In the genomic region with DNA sequence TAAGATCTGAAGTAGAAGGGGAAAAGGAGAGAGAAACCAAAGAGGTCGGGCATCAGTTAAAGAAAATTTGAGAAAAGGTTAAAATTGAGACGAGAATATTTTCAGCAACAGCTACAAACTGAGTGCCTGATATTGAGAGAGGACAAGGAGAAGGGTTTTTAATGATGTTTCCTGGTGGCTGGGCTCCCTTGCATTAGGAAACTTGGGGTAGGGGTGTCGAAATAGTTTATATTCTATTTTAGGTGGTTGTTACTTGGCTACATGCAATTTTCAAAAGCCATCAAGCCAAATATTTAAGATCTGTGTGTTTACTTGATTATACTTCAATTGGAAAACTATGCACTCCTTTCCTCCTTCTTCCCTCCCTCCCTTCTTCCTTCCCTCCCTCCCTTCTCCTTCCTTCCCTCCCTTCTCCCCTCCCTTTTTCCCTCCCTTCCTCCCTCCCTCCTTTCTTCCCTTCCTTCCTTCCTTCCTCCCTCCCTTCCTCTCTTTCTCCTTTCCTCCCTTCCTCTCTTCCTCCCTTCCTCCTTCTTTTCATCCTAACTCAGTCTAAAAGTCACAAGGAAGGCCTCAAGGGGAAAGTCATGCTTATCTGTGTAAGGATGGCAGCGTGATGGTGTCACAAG, we compare ENCODE assay signal across 22 cellular contexts. TPM values are rescaled to one million over a fixed set of nuclear protein-coding genes. Genes with fewer than 3 reads are reported as not detected.
"Had no signal": no experiment of that assay in that cellular context is flagged by ENCODE, and none has a peak within 500 bp of the region (broad histone marks: within the 10 kb centered on the region; RNA-seq: fewer than 3 reads in every experiment).

No MANE protein-coding gene starts in this region.

- H3K36me3 Mint-ChIP-seq: brain; natural killer cell treated with Interleukin-12 subunit alpha and Interleukin-12 subunit beta and Interleukin-15 and Interleukin-18, amount 100 ng/mL, for 72 hours; WTC11 had no signal

- H3K27me3 Mint-ChIP-seq: activated CD4-positive, alpha-beta T cell treated with anti-CD3 and anti-CD28 coated beads, Interleukin-2, amount 10 ng/mL, durations not matched to agents 7 days and 5 days; activated naive CD4-positive, alpha-beta T cell treated with anti-CD3 and anti-CD28 coated beads, Interleukin-2, amount 50 U/mL, for 24 hours; brain; progenitor cell of endocrine pancreas had no signal

- ATAC-seq: left colon; natural killer cell treated with Interleukin-12 subunit alpha and Interleukin-12 subunit beta and Interleukin-15 and Interleukin-18, amount 100 ng/mL, for 72 hours; WTC11 had no signal

- H3K9me3 Mint-ChIP-seq: activated CD4-positive, alpha-beta T cell treated with anti-CD3 and anti-CD28 coated beads, Interleukin-2, amount 10 ng/mL, durations not matched to agents 7 days and 5 days; activated naive CD4-positive, alpha-beta T cell treated with anti-CD3 and anti-CD28 coated beads, Interleukin-2, amount 50 U/mL, for 24 hours; central memory CD8-positive, alpha-beta T cell; natural killer cell treated with Interleukin-12 subunit alpha and Interleukin-12 subunit beta and Interleukin-15 and Interleukin-18, amount 100 ng/mL, for 72 hours; WTC11 had no signal

- H3K4me3 Mint-ChIP-seq: activated CD4-positive, alpha-beta T cell treated with anti-CD3 and anti-CD28 coated beads, Interleukin-2, amount 10 ng/mL, durations not matched to agents 7 days and 5 days; activated naive CD4-positive, alpha-beta T cell treated with anti-CD3 and anti-CD28 coated beads, Interleukin-2, amount 50 U/mL, for 24 hours; brain; central memory CD8-positive, alpha-beta T cell; natural killer cell treated with Interleukin-12 subunit alpha and Interleukin-12 subunit beta and Interleukin-15 and Interleukin-18, amount 100 ng/mL, for 72 hours; WTC11 had no signal

- H3K4me3 ChIP-seq: sigmoid colon, testis had no signal

- H3K4me1 Mint-ChIP-seq: brain, WTC11 had no signal

- H3K27ac ChIP-seq: epithelial cell of prostate, sigmoid colon had no signal

- H3K4me1 ChIP-seq: sigmoid colon, testis had no signal

- H3K27me3 ChIP-seq: sigmoid colon, testis had no signal

- H3K27ac Mint-ChIP-seq: activated CD4-positive, alpha-beta T cell treated with anti-CD3 and anti-CD28 coated beads, Interleukin-2, amount 10 ng/mL, durations not matched to agents 7 days and 5 days; activated naive CD4-positive, alpha-beta T cell treated with anti-CD3 and anti-CD28 coated beads, Interleukin-2, amount 50 U/mL, for 24 hours; brain; natural killer cell treated with Interleukin-12 subunit alpha and Interleukin-12 subunit beta and Interleukin-15 and Interleukin-18, amount 100 ng/mL, for 72 hours; progenitor cell of endocrine pancreas; WTC11 had no signal

- DNase-seq: activated CD4-positive, alpha-beta T cell treated with anti-CD3 and anti-CD28 coated beads, Interleukin-2, amount 10 ng/mL, durations not matched to agents 7 days and 5 days; activated T-cell treated with anti-CD3 and anti-CD28 coated beads for 4 hours; amygdala; cortex of kidney; effector CD8-positive, alpha-beta T cell; glutamatergic neuron; left colon; mesenchymal stem cell; nucleus accumbens; sigmoid colon; stimulated activated CD4-positive, alpha-beta T cell treated with anti-CD3 and anti-CD28 coated beads, Interleukin-12 subunit alpha, Interleukin-12 subunit beta, amount 100 ng/mL, for 4 hours; stimulated activated naive CD4-positive, alpha-beta T cell treated with Interleukin-2 at 50 U/mL for 16 hours; testis had no signal

- H3K36me3 ChIP-seq: sigmoid colon had no signal

- H3K9me3 ChIP-seq: sigmoid colon, testis had no signal

RNA-seq across cellular contexts. Expression of a gene that starts 1.8 kb away (rescaled TPM):
- total RNA-seq: activated CD4-positive, alpha-beta T cell treated with anti-CD3 and anti-CD28 coated beads, Interleukin-2, amount 10 ng/mL, durations not matched to agents 7 days and 5 days; activated CD8-positive, alpha-beta memory T cell treated with anti-CD3 and anti-CD28 coated beads for 36 hours; natural killer cell treated with Interleukin-12 subunit alpha and Interleukin-12 subunit beta and Interleukin-15 and Interleukin-18, amount 100 ng/mL, for 72 hours; T-helper 1 cell treated with Interleukin-12 subunit alpha and Interleukin-12 subunit beta and Interleukin-4 antibody, amounts not matched to agents 30 ng/mL and 1 ng/mL, for 36 hours had no signal
